Comparison of ENCODE assay signal across 17 cellular contexts in the genomic region with DNA sequence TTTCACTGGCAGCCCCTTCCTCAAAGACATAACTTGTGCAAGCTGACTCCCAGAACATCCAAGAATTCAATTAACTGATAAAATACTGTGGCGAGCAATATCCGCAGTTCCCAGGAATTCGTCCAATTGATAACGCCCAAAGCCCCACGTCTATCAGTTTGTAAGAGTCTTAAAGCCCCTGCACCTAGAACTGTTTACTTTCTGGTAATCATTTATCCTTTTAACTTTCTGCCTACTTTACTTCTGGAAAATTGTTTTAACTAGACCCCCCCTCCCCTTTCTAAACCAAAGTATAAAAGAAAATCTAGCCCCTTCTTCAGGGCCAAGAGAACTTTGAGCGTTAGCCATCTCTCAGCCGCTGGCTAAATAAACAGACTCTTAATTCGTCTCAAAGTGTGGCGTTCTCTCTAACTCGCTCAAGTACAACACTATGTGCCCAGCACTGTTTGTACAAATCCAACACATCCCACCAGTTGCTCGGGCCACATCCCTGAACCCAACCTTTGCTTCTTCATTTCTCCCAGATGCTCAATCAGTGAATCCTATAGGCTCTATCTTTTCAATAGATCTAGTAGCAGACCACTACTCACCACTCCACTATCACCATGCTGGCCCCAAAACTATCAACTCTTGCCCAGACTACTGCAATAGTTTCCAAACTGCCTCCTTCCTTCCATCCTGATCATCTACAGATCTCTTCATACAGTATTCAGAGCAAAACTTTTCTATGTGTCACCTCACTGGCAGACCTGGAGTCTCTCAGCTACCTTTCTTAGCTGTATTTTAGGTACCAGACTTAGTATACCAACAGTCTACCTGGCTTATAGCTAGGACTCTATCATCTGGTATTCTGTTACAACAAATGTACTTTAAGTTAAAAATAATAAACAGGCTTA. TPM values are rescaled to one million over a fixed set of nuclear protein-coding genes. Genes with fewer than 3 reads are reported as not detected.
DNase-seq lines count a peak whose midpoint lies in the region; ATAC-seq and TF ChIP-seq lines count a peak whose summit lies in the region.
"Had no signal": no experiment of that assay in that cellular context is flagged by ENCODE, and none has a peak within 500 bp of the region (broad histone marks: within the 10 kb centered on the region; RNA-seq: fewer than 3 reads in every experiment).

No MANE protein-coding gene starts in this region.

- H3K36me3 ChIP-seq in Peyer's patch (no peaks in the 10 kb centered on the region), iPS-20b (ENCODE audit: insufficient read depth, low read depth, low read length) (no peaks in the 10 kb centered on the region), muscle layer of duodenum (ENCODE audit: control insufficient read depth in 1 of 2, insufficient read depth in 2 of 2, low read length in 2 of 2) (no peaks in the 10 kb centered on the region), upper lobe of right lung (no peaks in the 10 kb centered on the region)
- H3K36me3 ChIP-seq: BE2C, HAP-1, SJCRH30 had no signal

- H3K9me3 ChIP-seq in Peyer's patch, result no peaks in the 10 kb centered on the region
- no peaks in the 10 kb centered on the region; the same call in 1 of the 2 replicates for H3K9me3 ChIP-seq in iPS-20b (ENCODE audit: insufficient read depth, low read depth, low read length)
- no peaks in the 10 kb centered on the region for H3K9me3 ChIP-seq in muscle layer of duodenum (ENCODE audit: control insufficient read depth in 1 of 2, low read length in 2 of 2)
- no peaks in the 10 kb centered on the region for H3K9me3 ChIP-seq in upper lobe of right lung
- no peaks in the 10 kb centered on the region for H3K9me3 ChIP-seq in right cardiac atrium (ENCODE audit: control insufficient read depth, low read length)
- H3K9me3 ChIP-seq: BE2C, SJCRH30 had no signal

- TF ChIP-seq POLR2A in Peyer's patch (IDR thresholded peaks at IDR 0.05), result no peak

- 64% methylated on average over 11 of the region's 11 CpGs for WGBS in right cardiac atrium

- no peak for ATAC-seq in upper lobe of right lung
- no peak for ATAC-seq in GM19035 (IDR thresholded peaks at IDR 0.05; ENCODE audit: unreplicated experiment)
- no peak for ATAC-seq in right cardiac atrium
- ATAC-seq: GM12878 had no signal

- H3K4me3 ChIP-seq in Peyer's patch, result no peak overlapping the region
- H3K4me3 ChIP-seq in iPS-20b (ENCODE audit: low read length), result 0 out of 2 replicates have a peak overlapping the region, but pooled peaks have one; percentile 0
- H3K4me3 ChIP-seq in muscle layer of duodenum (ENCODE audit: low read depth in 1 of 2, low read length in 2 of 2), result no peak overlapping the region
- H3K4me3 ChIP-seq in upper lobe of right lung, result no peak overlapping the region
- no peak overlapping the region for H3K4me3 ChIP-seq in dorsolateral prefrontal cortex
- no peak overlapping the region for H3K4me3 ChIP-seq in right cardiac atrium (ENCODE audit: low read length)
- H3K4me3 ChIP-seq: GM12878, HAP-1, SJCRH30 had no signal

- H3K27ac ChIP-seq in Peyer's patch, result peak overlapping the region in 3 of 4 donors; percentile 31 to 94 (median 89)
- no peak overlapping the region for H3K27ac ChIP-seq in iPS-20b (ENCODE audit: low read length)
- H3K27ac ChIP-seq in muscle layer of duodenum (ENCODE audit: low read length), result peak overlapping the region; percentile 51
- peak overlapping the region; percentile 65 for H3K27ac ChIP-seq in upper lobe of right lung
- H3K27ac ChIP-seq in dorsolateral prefrontal cortex, result no peak overlapping the region
- H3K27ac ChIP-seq in right cardiac atrium (ENCODE audit: low read length), result no peak overlapping the region
- H3K27ac ChIP-seq: HL-60, SJCRH30 had no signal

- TF ChIP-seq CTCF in Peyer's patch (IDR thresholded peaks at IDR 0.05) (no peak), upper lobe of right lung (IDR thresholded peaks at IDR 0.05) (no peak), dorsolateral prefrontal cortex (IDR thresholded peaks at IDR 0.05 in 54 of 56, conservative IDR thresholded peaks at IDR 0.05 in 2 of 56; ENCODE audit: low read depth in 1 of 56, partially characterized antibody in 56 of 56) (no peak)

- intact Hi-C loops in upper lobe of right lung (cut with DNase I) (no loop called here), dorsolateral prefrontal cortex (cut with DNase I) (no loop called here), right cardiac atrium (cut with DNase I) (no loop called here)

- DNase-seq in Peyer's patch (no peak), upper lobe of right lung (no peak), dorsolateral prefrontal cortex (no peak), right cardiac atrium (no peak)
- DNase-seq: BE2C; CD4-positive, alpha-beta memory T cell; DND-41; NCI-H2171; NCI-H446 treated with DMSO at 0.1 percent for 48 hours; NCI-H748 treated with DMSO at 0.1 percent for 48 hours; SJCRH30 had no signal

- H3K4me1 ChIP-seq in Peyer's patch (peaks cover 0 to 51% (median 3%) of the 10 kb centered on the region in 4 donors), iPS-20b (ENCODE audit: insufficient read depth, low read length) (peaks cover 4% of the 10 kb centered on the region; the same call in 1 of the 2 replicates), muscle layer of duodenum (ENCODE audit: control insufficient read depth in 1 of 2, insufficient read depth in 2 of 2, low read length in 2 of 2) (peaks cover 4 to 7% of the 10 kb centered on the region in 2 donors), upper lobe of right lung (peaks cover 24% of the 10 kb centered on the region), right cardiac atrium (ENCODE audit: control insufficient read depth, insufficient read depth, low read length) (peaks cover 2% of the 10 kb centered on the region)
- H3K4me1 ChIP-seq: BE2C, SJCRH30 had no signal

- H3K27me3 ChIP-seq in Peyer's patch (no peaks in the 10 kb centered on the region), iPS-20b (ENCODE audit: insufficient read depth, low read length) (peaks cover 5% of the 10 kb centered on the region; the same call in 1 of the 2 replicates), muscle layer of duodenum (ENCODE audit: low read depth, low read length) (no peaks in the 10 kb centered on the region), upper lobe of right lung (no peaks in the 10 kb centered on the region), dorsolateral prefrontal cortex (no peaks in the 10 kb centered on the region), right cardiac atrium (ENCODE audit: control insufficient read depth, insufficient read depth) (no peaks in the 10 kb centered on the region)
- H3K27me3 ChIP-seq: BE2C, SJCRH30 had no signal

- no peak overlapping the region for H3K9ac ChIP-seq in iPS-20b (ENCODE audit: low read depth, low read length)

RNA-seq across cellular contexts. Expression of a gene that starts 3.3 kb away (rescaled TPM):
- total RNA-seq in Peyer's patch (10 to 100 TPM; 25.8 to 71.0 (median 38.3) TPM), upper lobe of right lung (36.2 TPM), dorsolateral prefrontal cortex (10 to 100 TPM; 27.3 to 72.3 (median 39.1) TPM), right cardiac atrium (10 to 100 TPM; 10.2 to 11.0 (median 10.6) TPM)
- polyA plus RNA-seq in right cardiac atrium, result 6.2 TPM

RNA-seq across cellular contexts. Expression of a gene that starts 14.0 kb away (rescaled TPM):
- 100 to 1,000 TPM in 3 of 4 donors, 10 to 100 TPM in 1; 31.4 to 156 (median 127) TPM for total RNA-seq in Peyer's patch
- 95.9 TPM for total RNA-seq in upper lobe of right lung
- 10 to 100 TPM in 4 of 120 experiments, 1 to 10 TPM in 114, under 1 TPM in 2; 0.93 to 17.2 (median 3.4) TPM for total RNA-seq in dorsolateral prefrontal cortex
- 1 to 10 TPM; 1.3 to 3.1 (median 1.8) TPM for total RNA-seq in right cardiac atrium
- polyA plus RNA-seq in right cardiac atrium, result 1.1 TPM
- total RNA-seq: SJCRH30 had no signal

Comparison
In these comparisons a context has a peak if more than half of its experiments do, and no peak if none do; other contexts are left out.
1. H3K27ac ChIP-seq: peak in Peyer's patch (3 of 4), muscle layer of duodenum (single experiment) and upper lobe of right lung (single experiment); none in iPS-20b (single experiment), dorsolateral prefrontal cortex (0 of 59) and right cardiac atrium (single experiment).